ENCODE assay signal across 8 cellular contexts in the genomic region with DNA sequence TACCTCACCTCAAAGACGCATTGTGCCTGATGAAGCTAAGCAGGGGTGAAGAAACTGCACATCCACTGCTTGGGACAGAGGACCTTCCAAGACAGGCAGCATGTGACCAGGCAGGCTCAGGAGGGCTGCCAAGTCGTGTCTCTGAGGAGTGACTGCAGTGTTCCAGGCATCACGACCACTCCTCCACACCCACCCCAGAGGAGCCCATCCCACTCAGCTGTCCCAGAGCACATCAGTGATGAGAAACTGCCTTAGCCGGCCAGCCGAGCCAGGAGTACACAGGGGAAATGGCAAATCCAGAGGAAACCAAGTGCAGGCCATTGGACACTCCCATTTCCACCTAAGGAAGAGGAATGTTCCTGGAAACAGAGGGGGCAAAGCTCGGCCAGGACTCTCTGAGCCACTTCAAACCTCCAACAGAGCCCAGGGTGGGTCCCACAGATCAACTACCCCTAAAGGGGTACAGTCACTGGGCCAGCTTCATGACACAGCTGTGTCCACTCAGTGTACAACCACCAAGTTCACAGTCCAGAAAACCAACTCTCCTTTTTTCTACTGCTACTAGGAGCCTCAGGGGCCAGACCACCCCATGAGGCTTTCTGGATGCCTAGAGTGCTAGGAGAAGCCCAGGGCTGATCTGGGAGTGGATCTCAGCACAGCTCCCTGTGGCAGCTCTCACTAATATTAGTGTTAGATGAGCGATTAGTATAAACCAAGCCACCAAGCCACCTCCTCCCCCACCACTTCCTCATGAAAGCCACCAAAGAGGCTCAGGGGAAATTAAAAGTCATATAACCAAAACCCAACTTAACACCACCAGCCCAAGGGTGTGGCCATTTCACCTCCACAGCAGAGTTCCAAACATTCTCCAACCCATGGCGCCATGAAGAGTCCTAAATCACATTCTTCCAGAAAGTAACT. TPM values are rescaled to one million over a fixed set of nuclear protein-coding genes. Genes with fewer than 3 reads are reported as not detected.
DNase-seq lines count a peak whose midpoint lies in the region; ATAC-seq, FAIRE-seq and TF ChIP-seq lines count a peak whose summit lies in the region.

No MANE protein-coding gene starts in this region.

- no peaks in the 10 kb centered on the region for H3K27me3 ChIP-seq in fibroblast of lung (ENCODE audit: control insufficient read depth, insufficient read depth, low read length)

- H3K27ac Mint-ChIP-seq in activated B cell treated with CpG ODN at 0.5 μM for 24 hours = no peak overlapping the region

- no peaks in the 10 kb centered on the region for H3K9me3 Mint-ChIP-seq in activated B cell treated with CpG ODN at 0.5 μM for 24 hours

- POLR2A ChIA-PET in activated B cell treated with CpG ODN at 0.5 μM for 24 hours (lab: Charles Lee) = interaction anchor here (0.5 to 3.8 kb wide), 9 partner anchors 10 to 1641 kb away, joined by 3 to 47 read pairs (median 5); a partner anchor contains a TSS

- peak; percentile 70 for FAIRE-seq in GM19239 (lab: Jason Lieb, UNC)

- H3K79me2 ChIP-seq in fibroblast of lung (ENCODE audit: control insufficient read depth, insufficient read depth, low read length) = peaks cover 91% of the 10 kb centered on the region

- H3K4me3 ChIP-seq in fibroblast of lung (replicated peaks in 1 of 4; ENCODE audit: control extremely low read depth in 1 of 4, insufficient read depth in 1 of 4, low read depth in 3 of 4, low read length in 4 of 4) = no peak overlapping the region

- no peak for DNase-seq in GM19239 (ENCODE audit: insufficient read length, low spot score)
- DNase-seq in activated B cell treated with CpG ODN at 0.5 μM for 24 hours = no peak
- DNase-seq in fibroblast of lung (ENCODE audit: low read depth in 2 of 2) = no peak
- DNase-seq in sciatic nerve (ENCODE audit: low spot score) = peak; percentile 84
- DNase-seq in DMS 273 treated with DMSO at 0.1 percent for 48 hours (lab: John Stamatoyannopoulos, UW) = no peak
- DNase-seq in activated CD4-positive, CD25-positive, alpha-beta regulatory T cell (lab: John Stamatoyannopoulos, UW) = no peak
- no peak for DNase-seq in head of caudate nucleus
- no peak for DNase-seq in NCI-H1092 treated with DMSO at 0.1 percent for 48 hours (lab: John Stamatoyannopoulos, UW)

- no peaks in the 10 kb centered on the region for H3K9me3 ChIP-seq in fibroblast of lung (ENCODE audit: control insufficient read depth, insufficient read depth, low read depth, low read length)

- peaks cover 28% of the 10 kb centered on the region for H3K4me1 ChIP-seq in fibroblast of lung (ENCODE audit: control insufficient read depth, extremely low read depth, insufficient read depth, low read length)

- intact Hi-C loops in activated B cell treated with CpG ODN at 0.5 μM for 24 hours (cut with micrococcal nuclease) (loop anchor here (1.0 to 2.0 kb wide), 2 partner anchors 15 to 17 kb away; a partner anchor contains a TSS), sciatic nerve (cut with DNase I) (no loop called here), head of caudate nucleus (cut with DNase I) (no loop called here)

- no peak overlapping the region for H3K9ac ChIP-seq in fibroblast of lung (ENCODE audit: insufficient read depth, low read length)

- no peaks in the 10 kb centered on the region for H4K20me1 ChIP-seq in fibroblast of lung (ENCODE audit: control insufficient read depth, extremely low read depth, insufficient read depth, low read length)

- CTCF ChIA-PET in activated B cell treated with CpG ODN at 0.5 μM for 24 hours (lab: Charles Lee) = interaction anchor here (0.8 to 2.5 kb wide), 4 partner anchors 15 to 22 kb away, joined by 3 to 12 read pairs (median 6); a partner anchor contains a TSS

- peaks cover 32% of the 10 kb centered on the region for H3K27me3 Mint-ChIP-seq in activated B cell treated with CpG ODN at 0.5 μM for 24 hours

- peak overlapping the region; percentile 57 for H3K27ac ChIP-seq in fibroblast of lung (ENCODE audit: insufficient read depth, low read length)

- peak; percentile 69 for ATAC-seq in activated B cell treated with CpG ODN at 0.5 μM for 24 hours (ENCODE audit: low read depth)
- ATAC-seq in sciatic nerve = peak; percentile 88

- H3K4me3 Mint-ChIP-seq in activated B cell treated with CpG ODN at 0.5 μM for 24 hours = no peak overlapping the region

- H3K4me1 Mint-ChIP-seq in activated B cell treated with CpG ODN at 0.5 μM for 24 hours = peaks cover 52% of the 10 kb centered on the region

- no peak overlapping the region for H2AFZ ChIP-seq in fibroblast of lung (ENCODE audit: low read length)

- peaks cover 3% of the 10 kb centered on the region for H3K36me3 ChIP-seq in fibroblast of lung (ENCODE audit: control insufficient read depth, insufficient read depth, low read length)

- TF ChIP-seq CTCF in activated B cell treated with CpG ODN at 0.5 μM for 24 hours (IDR thresholded peaks at IDR 0.05) = no peak
- TF ChIP-seq CTCF in fibroblast of lung (conservative IDR thresholded peaks at IDR 0.05 in 1 of 2, IDR thresholded peaks at IDR 0.05 in 1 of 2; ENCODE audit: low read depth in 1 of 2, low read length in 2 of 2) = no peak

- no peaks in the 10 kb centered on the region for H3K36me3 Mint-ChIP-seq in activated B cell treated with CpG ODN at 0.5 μM for 24 hours (ENCODE audit: low read depth)

- peak overlapping the region; percentile 68 for H3K4me2 ChIP-seq in fibroblast of lung (ENCODE audit: extremely low read depth, insufficient read depth, low read length)

RNA-seq across cellular contexts. Expression of a gene that starts 15.4 kb away (rescaled TPM):
- total RNA-seq in activated B cell treated with CpG ODN at 0.5 μM for 24 hours (1.7 and 2.9 TPM in 2 replicates), fibroblast of lung (9.2 and 21.5 TPM in 2 replicates), sciatic nerve (183 TPM)
- 31.4 and 59.3 TPM in 2 replicates for polyA plus RNA-seq in fibroblast of lung
- 84.4 and 134 TPM in 2 replicates for polyA plus RNA-seq in fibroblast of lung (2012)
- 413 and 630 TPM in 2 replicates for polyA minus RNA-seq in fibroblast of lung (ENCODE audit: low replicate concordance)

RNA-seq across cellular contexts. Expression of a gene that starts 41.6 kb away (rescaled TPM):
- total RNA-seq in activated B cell treated with CpG ODN at 0.5 μM for 24 hours (12,977 and 14,722 TPM in 2 replicates), fibroblast of lung (under 0.01 TPM in 2 replicates), sciatic nerve (15,390 TPM)
- polyA plus RNA-seq in fibroblast of lung = under 0.01 TPM in 1 of 2 replicates, not detected in the other
- 55.5 and 161 TPM in 2 replicates for polyA plus RNA-seq in fibroblast of lung (2012)
- under 0.01 TPM in 2 replicates for polyA minus RNA-seq in fibroblast of lung (ENCODE audit: low replicate concordance)

RNA-seq across cellular contexts. Expression of a gene that starts 42.9 kb away (rescaled TPM):
- total RNA-seq in activated B cell treated with CpG ODN at 0.5 μM for 24 hours (3,997 and 4,399 TPM in 2 replicates), fibroblast of lung (under 0.01 TPM in 2 replicates), sciatic nerve (1,748 TPM)
- polyA plus RNA-seq in fibroblast of lung = not detected in 2 replicates
- polyA plus RNA-seq in fibroblast of lung (2012) = 194 and 235 TPM in 2 replicates
- under 0.01 TPM in 2 replicates for polyA minus RNA-seq in fibroblast of lung (ENCODE audit: low replicate concordance)

RNA-seq across cellular contexts. Expression of a gene that starts 49.2 kb away (rescaled TPM):
- total RNA-seq in activated B cell treated with CpG ODN at 0.5 μM for 24 hours = 3,622 and 3,871 TPM in 2 replicates
- 3,063 and 3,837 TPM in 2 replicates for total RNA-seq in fibroblast of lung
- 5,137 and 6,435 TPM in 2 replicates for polyA plus RNA-seq in fibroblast of lung
- 2,788 and 3,168 TPM in 2 replicates for polyA plus RNA-seq in fibroblast of lung (2012)
- 5,479 and 5,944 TPM in 2 replicates for polyA minus RNA-seq in fibroblast of lung (ENCODE audit: low replicate concordance)
- total RNA-seq in sciatic nerve = 760 TPM

RNA-seq across cellular contexts. Expression of a gene that starts 52.0 kb away (rescaled TPM):
- total RNA-seq in activated B cell treated with CpG ODN at 0.5 μM for 24 hours (1.6 and 1.7 TPM in 2 replicates), fibroblast of lung (2.3 and 2.5 TPM in 2 replicates), sciatic nerve (0.76 TPM)
- 0.53 and 1.2 TPM in 2 replicates for polyA plus RNA-seq in fibroblast of lung
- 0.70 and 1.2 TPM in 2 replicates for polyA plus RNA-seq in fibroblast of lung (2012)
- not detected in 2 replicates for polyA minus RNA-seq in fibroblast of lung (ENCODE audit: low replicate concordance)

Comparison
In these comparisons a context has a peak if more than half of its experiments do, and no peak if none do; other contexts are left out.
1. RNA of a gene that starts 41.6 kb away (total RNA-seq): 15,390 TPM in sciatic nerve (single experiment) and 12,977 to 14,722 TPM in activated B cell treated with CpG ODN at 0.5 μM for 24 hours; under 0.01 TPM in fibroblast of lung; every median in the first group is over 1,000 times any median in the second.
2. RNA of a gene that starts 42.9 kb away (total RNA-seq): 3,997 to 4,399 TPM in activated B cell treated with CpG ODN at 0.5 μM for 24 hours and 1,748 TPM in sciatic nerve (single experiment); under 0.01 TPM in fibroblast of lung; every median in the first group is over 1,000 times any median in the second.